2 cellular contexts compared by ENCODE assay signal in the genomic region with DNA sequence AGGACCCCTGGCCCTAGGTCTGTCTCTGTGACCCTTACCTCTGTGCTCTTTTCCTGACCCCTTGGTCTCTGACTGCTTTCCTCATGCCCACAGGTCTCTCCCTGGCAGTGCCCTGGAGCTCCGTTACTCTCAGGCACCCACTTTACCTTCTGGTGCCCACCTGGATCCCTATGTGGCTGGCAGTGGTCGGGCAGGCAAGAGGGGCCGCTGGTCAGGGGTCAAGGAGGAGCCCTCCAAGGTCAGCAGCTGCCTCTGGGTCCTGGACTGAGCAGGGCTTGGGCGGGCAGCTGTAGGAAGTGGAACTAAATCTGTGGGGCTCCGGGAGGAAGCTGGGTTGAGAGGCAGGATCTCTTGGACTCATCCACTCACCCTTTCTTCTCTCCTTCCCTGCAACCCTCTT.
TF ChIP-seq lines count a peak whose summit lies in the region.

No MANE protein-coding gene starts in this region.

TF ChIP-seq in HCT116, 20 proteins besides CTCF, POLR2A, EP300 and RAD21:
- TF ChIP-seq, protein P1, sequence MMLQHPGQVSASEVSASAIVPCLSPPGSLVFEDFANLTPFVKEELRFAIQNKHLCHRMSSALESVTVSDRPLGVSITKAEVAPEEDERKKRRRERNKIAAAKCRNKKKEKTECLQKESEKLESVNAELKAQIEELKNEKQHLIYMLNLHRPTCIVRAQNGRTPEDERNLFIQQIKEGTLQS (IDR thresholded peaks at IDR 0.05) = no peak
- TF ChIP-seq POLR2AphosphoS5 (IDR thresholded peaks at IDR 0.05; ENCODE audit: low read depth, low read length) (no peak), EGR1 (IDR thresholded peaks at IDR 0.05; ENCODE audit: low read depth) (no peak), CEBPB (IDR thresholded peaks at IDR 0.05; ENCODE audit: low read depth) (no peak)
TF ChIP-seq in HCT116: peak in this region for 0.

TF ChIP-seq in H1, 55 proteins besides CTCF, POLR2A, EP300 and RAD21:
- TF ChIP-seq CREB1 (IDR thresholded peaks at IDR 0.05) (no peak), KDM1A (IDR thresholded peaks at IDR 0.05; ENCODE audit: borderline replicate concordance, low read length) (no peak), SUZ12 (IDR thresholded peaks at IDR 0.05; ENCODE audit: low read length) (no peak), GABPA (IDR thresholded peaks at IDR 0.05; ENCODE audit: borderline replicate concordance, insufficient read depth, low read length) (no peak), SIX5 (IDR thresholded peaks at IDR 0.05; ENCODE audit: low read depth, low read length) (no peak), HDAC6 (IDR thresholded peaks at IDR 0.05; ENCODE audit: low read depth, low read length) (no peak), RNF2 (IDR thresholded peaks at IDR 0.05; ENCODE audit: borderline replicate concordance, low read depth, low read length, missing control alignments, poor library complexity, severe bottlenecking) (no peak), ASH2L (IDR thresholded peaks at IDR 0.05; ENCODE audit: low read length) (no peak), POLR2AphosphoS5 (IDR thresholded peaks at IDR 0.05; ENCODE audit: low read depth, low read length) (no peak), JUND (IDR thresholded peaks at IDR 0.05; ENCODE audit: low read length) (no peak), CTBP2 (IDR thresholded peaks at IDR 0.05; ENCODE audit: borderline replicate concordance, insufficient read depth, insufficient read length, low read length) (no peak), CHD2 (IDR thresholded peaks at IDR 0.05; ENCODE audit: low read length) (no peak), RBBP5 (IDR thresholded peaks at IDR 0.05; ENCODE audit: borderline replicate concordance, low read depth, low read length) (no peak), TAF1 (IDR thresholded peaks at IDR 0.05; ENCODE audit: low read depth, low read length) (no peak), SP2 (IDR thresholded peaks at IDR 0.05; ENCODE audit: low read length) (no peak), SIN3A (conservative IDR thresholded peaks at IDR 0.05 in 1 of 2, IDR thresholded peaks at IDR 0.05 in 1 of 2; ENCODE audit: low read depth in 1 of 2, low read length in 2 of 2) (no peak)
- TF ChIP-seq, protein P2, sequence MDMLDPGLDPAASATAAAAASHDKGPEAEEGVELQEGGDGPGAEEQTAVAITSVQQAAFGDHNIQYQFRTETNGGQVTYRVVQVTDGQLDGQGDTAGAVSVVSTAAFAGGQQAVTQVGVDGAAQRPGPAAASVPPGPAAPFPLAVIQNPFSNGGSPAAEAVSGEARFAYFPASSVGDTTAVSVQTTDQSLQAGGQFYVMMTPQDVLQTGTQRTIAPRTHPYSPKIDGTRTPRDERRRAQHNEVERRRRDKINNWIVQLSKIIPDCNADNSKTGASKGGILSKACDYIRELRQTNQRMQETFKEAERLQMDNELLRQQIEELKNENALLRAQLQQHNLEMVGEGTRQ (IDR thresholded peaks at IDR 0.05; ENCODE audit: low read length) = no peak
- TF ChIP-seq, protein P3, sequence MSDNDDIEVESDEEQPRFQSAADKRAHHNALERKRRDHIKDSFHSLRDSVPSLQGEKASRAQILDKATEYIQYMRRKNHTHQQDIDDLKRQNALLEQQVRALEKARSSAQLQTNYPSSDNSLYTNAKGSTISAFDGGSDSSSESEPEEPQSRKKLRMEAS (IDR thresholded peaks at IDR 0.05) = no peak
